Comparison of ENCODE assay signal across 10 cellular contexts in genomic region chr9:6894135-6894534, GRCh38.
DNase-seq lines count a peak whose midpoint lies in the region; ATAC-seq and TF ChIP-seq lines count a peak whose summit lies in the region.
"Had no signal": no experiment of that assay in that cellular context is flagged by ENCODE, and none has a peak within 500 bp of the region (broad histone marks: within the 10 kb centered on the region; RNA-seq: fewer than 3 reads in every experiment).

No MANE protein-coding gene starts in this region.

- no peaks in the 10 kb centered on the region for H3K27me3 ChIP-seq in CD8-positive, alpha-beta memory T cell (ENCODE audit: insufficient read depth, low read length, poor library complexity, severe bottlenecking)

- peaks cover 5 to 66% (median 26%) of the 10 kb centered on the region in 3 donors for H3K36me3 Mint-ChIP-seq in CD8-positive, alpha-beta memory T cell

- H3K27ac Mint-ChIP-seq in CD8-positive, alpha-beta memory T cell, result no peak overlapping the region

- ATAC-seq in GM19043 (IDR thresholded peaks at IDR 0.05; ENCODE audit: low read depth, unreplicated experiment) (peak; percentile 86), HG02763 (IDR thresholded peaks at IDR 0.05; ENCODE audit: unreplicated experiment) (peak; percentile 87), HG03565 (IDR thresholded peaks at IDR 0.05; ENCODE audit: unreplicated experiment) (peak; percentile 95), Right ventricle myocardium inferior (no peak)

- H3K4me1 Mint-ChIP-seq in CD8-positive, alpha-beta memory T cell, result peaks cover 46 to 76% (median 58%) of the 10 kb centered on the region in 3 donors

- no peaks in the 10 kb centered on the region for H3K36me3 ChIP-seq in CD8-positive, alpha-beta memory T cell (ENCODE audit: insufficient read depth, low read length)

- intact Hi-C loops in Right ventricle myocardium inferior (cut with DNase I), result no loop called here

- H3K9me3 ChIP-seq in CD8-positive, alpha-beta memory T cell (ENCODE audit: low read length), result no peaks in the 10 kb centered on the region

- CTCF ChIA-PET in GM10248 (lab: Yijun Ruan, JAX), result no interaction called here
- CTCF ChIA-PET in CD8-positive, alpha-beta memory T cell (lab: Charles Lee), result no interaction called here

- H3K4me1 ChIP-seq in CD8-positive, alpha-beta memory T cell (ENCODE audit: insufficient read depth, low read length), result peaks cover 16% of the 10 kb centered on the region

- H3K27me3 Mint-ChIP-seq in CD8-positive, alpha-beta memory T cell, result no peaks in the 10 kb centered on the region
- H3K27me3 Mint-ChIP-seq: brain had no signal

- POLR2A ChIA-PET in GM10248 (lab: Yijun Ruan, JAX), result no interaction called here
- POLR2A ChIA-PET in CD8-positive, alpha-beta memory T cell (lab: Charles Lee), result no interaction called here

- no peak overlapping the region for H3K27ac ChIP-seq in CD8-positive, alpha-beta memory T cell (ENCODE audit: low read depth, low read length)

- no peaks in the 10 kb centered on the region for H3K9me3 Mint-ChIP-seq in CD8-positive, alpha-beta memory T cell
- H3K9me3 Mint-ChIP-seq: brain had no signal

- TF ChIP-seq CTCF in GM10248 (IDR thresholded peaks at IDR 0.05; ENCODE audit: control extremely low read depth, extremely low read depth, low read depth, missing control alignments), result no peak

- DNase-seq in GM10248 (ENCODE audit: extremely low spot score), result peak; percentile 35
- DNase-seq in CD8-positive, alpha-beta memory T cell, result no peak
- no peak for DNase-seq in T1000 (lab: John Stamatoyannopoulos, UW)
- no peak for DNase-seq in Kasumi-1 (lab: John Stamatoyannopoulos, UW)
- no peak for DNase-seq in Right ventricle myocardium inferior (ENCODE audit: missing footprints)
- DNase-seq: retina had no signal

- peak overlapping the region in 2 of 7 donors; percentile 0 to 35 for H3K4me3 Mint-ChIP-seq in CD8-positive, alpha-beta memory T cell
- H3K4me3 Mint-ChIP-seq: brain had no signal

- no peak overlapping the region for H3K4me3 ChIP-seq in CD8-positive, alpha-beta memory T cell (ENCODE audit: low read length)
